ENCODE assay signal across 18 cellular contexts in the genomic region with DNA sequence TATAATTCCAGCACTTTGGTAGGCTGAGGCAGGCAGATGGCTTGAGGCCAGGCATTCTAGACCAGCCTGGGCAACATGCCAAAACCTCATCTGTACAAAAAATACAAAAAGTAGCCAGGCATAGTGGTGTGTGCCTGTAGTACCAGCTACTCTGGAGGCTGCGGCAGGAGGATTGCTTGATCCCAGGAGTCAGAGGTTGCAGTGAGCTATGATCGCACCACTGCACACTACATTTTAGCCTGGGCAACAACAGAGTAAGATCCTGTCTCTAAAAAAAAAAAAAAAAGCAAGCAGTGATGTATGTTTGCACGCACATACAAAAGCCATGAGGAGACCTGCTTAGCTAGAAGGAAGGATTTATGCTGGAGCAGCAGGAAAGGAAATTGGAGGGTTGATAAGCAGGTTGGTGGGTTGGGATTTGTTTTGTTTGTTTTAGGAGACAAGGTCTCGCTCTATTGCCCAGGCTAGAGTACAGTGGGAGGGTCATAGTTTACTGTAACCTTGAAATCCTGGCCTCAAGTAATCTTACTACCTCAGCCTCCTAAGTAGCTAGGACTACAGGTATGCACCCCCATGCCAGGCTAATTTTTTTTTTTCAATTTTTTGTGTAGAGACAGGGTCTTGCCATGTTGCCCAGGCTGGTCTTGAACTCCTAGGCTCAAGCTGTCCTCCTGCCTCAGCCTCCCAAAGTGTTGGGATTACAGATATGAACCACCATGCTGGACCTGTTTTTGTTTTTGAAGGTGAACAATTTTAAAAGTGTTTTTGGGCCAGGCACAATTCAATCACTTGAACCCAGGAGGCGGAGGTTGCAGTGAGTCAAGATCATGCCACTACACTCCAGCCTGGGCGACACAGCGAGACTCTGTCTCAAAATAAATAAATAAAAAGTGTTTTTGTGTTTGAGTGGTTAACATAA. TPM values are rescaled to one million over a fixed set of nuclear protein-coding genes. Genes with fewer than 3 reads are reported as not detected.
DNase-seq lines count a peak whose midpoint lies in the region; ATAC-seq and TF ChIP-seq lines count a peak whose summit lies in the region.
"Had no signal": no experiment of that assay in that cellular context is flagged by ENCODE, and none has a peak within 500 bp of the region (broad histone marks: within the 10 kb centered on the region; RNA-seq: fewer than 3 reads in every experiment).

No MANE protein-coding gene starts in this region.

- no peaks in the 10 kb centered on the region for H3K27me3 Mint-ChIP-seq in mesothelial cell of epicardium (ENCODE audit: low read depth)
- H3K27me3 Mint-ChIP-seq: activated CD8-positive, alpha-beta T cell treated with anti-CD3 and anti-CD28 coated beads for 36 hours; IgD-negative memory B cell had no signal

- H3K36me3 ChIP-seq in OCI-LY7 (ENCODE audit: insufficient read depth, low read length), result no peaks in the 10 kb centered on the region
- H3K36me3 ChIP-seq: pancreas had no signal

- no peaks in the 10 kb centered on the region for H4K20me1 ChIP-seq in OCI-LY7 (ENCODE audit: insufficient read depth, low read length)

- no peaks in the 10 kb centered on the region for H3K9me3 ChIP-seq in OCI-LY7 (ENCODE audit: low read length)
- H3K9me3 ChIP-seq: pancreas had no signal

- H3K27ac ChIP-seq in OCI-LY7 (ENCODE audit: low read depth, low read length, poor library complexity, severe bottlenecking), result no peak overlapping the region
- H3K27ac ChIP-seq: GM23248, pancreas had no signal

- TF ChIP-seq CTCF in mesothelial cell of epicardium (IDR thresholded peaks at IDR 0.05; ENCODE audit: unreplicated experiment) (no peak), OCI-LY7 (conservative IDR thresholded peaks at IDR 0.05; ENCODE audit: low read length) (no peak)

- no peaks in the 10 kb centered on the region for H3K9me3 Mint-ChIP-seq in mesothelial cell of epicardium
- H3K9me3 Mint-ChIP-seq: activated CD8-positive, alpha-beta T cell treated with anti-CD3 and anti-CD28 coated beads for 36 hours; activated naive CD4-positive, alpha-beta T cell treated with anti-CD3 and anti-CD28 coated beads for 36 hours; IgD-negative memory B cell had no signal

- peak; percentile 13 for DNase-seq in DMS79 treated with DMSO at 0.1 percent for 48 hours (lab: John Stamatoyannopoulos, UW)
- DNase-seq in DMS79 (lab: John Stamatoyannopoulos, UW), result no peak
- DNase-seq in NCI-H1105 (lab: John Stamatoyannopoulos, UW), result peak; percentile 65
- DNase-seq in SHP77 (lab: John Stamatoyannopoulos, UW), result peak; percentile 53 to 61
- DNase-seq in mesothelial cell of epicardium (ENCODE audit: low spot score in 2 of 2, unreplicated experiment in 2 of 2), result no peak
- no peak for DNase-seq in OCI-LY7 (ENCODE audit: low spot score)
- no peak for DNase-seq in medulla oblongata (ENCODE audit: extremely low spot score)
- DNase-seq: 8988T; activated CD8-positive, alpha-beta T cell treated with anti-CD3 and anti-CD28 coated beads for 36 hours; activated naive CD4-positive, alpha-beta T cell treated with anti-CD3 and anti-CD28 coated beads for 36 hours; cerebellar nuclear complex; GM23248; pancreas; stimulated activated CD4-positive, alpha-beta T cell treated with anti-CD3 and anti-CD28 coated beads, Interleukin-15, amount 100 ng/mL, for 24 hours; stimulated activated CD8-positive, alpha-beta memory T cell treated with anti-CD3 and anti-CD28 coated beads, Interleukin-4, amount 100 ng/mL, for 48 hours; T-helper 2 cell had no signal

- no peak overlapping the region for H2AFZ ChIP-seq in OCI-LY7 (ENCODE audit: low read length)
- H2AFZ ChIP-seq: GM23248 had no signal

- CTCF ChIA-PET in OCI-LY7 (lab: Charles Lee; ENCODE audit: unreplicated experiment), result interaction anchor here (0.6 kb wide), 1 partner anchor 27 kb away, joined by 3 read pairs; no protein-coding TSS in a partner anchor

- H3K79me2 ChIP-seq in OCI-LY7 (ENCODE audit: insufficient read depth, low read depth, low read length), result peaks cover 16% of the 10 kb centered on the region; the same call in 1 of the 2 replicates

- H3K4me1 ChIP-seq in OCI-LY7 (ENCODE audit: insufficient read depth, low read length, poor library complexity, severe bottlenecking), result peaks cover 12% of the 10 kb centered on the region

- no peaks in the 10 kb centered on the region for H3K36me3 Mint-ChIP-seq in mesothelial cell of epicardium

- H3K4me1 Mint-ChIP-seq in mesothelial cell of epicardium, result peaks cover 28% of the 10 kb centered on the region

- H3K4me2 ChIP-seq in OCI-LY7 (ENCODE audit: low read length), result no peak overlapping the region

- BruUV-seq in OCI-LY7 (replicated peaks; lab: Mats Ljungman, UMichigan), result no TSS peak

- H3K4me3 Mint-ChIP-seq in mesothelial cell of epicardium, result no peak overlapping the region
- H3K4me3 Mint-ChIP-seq: activated CD8-positive, alpha-beta T cell treated with anti-CD3 and anti-CD28 coated beads for 36 hours; activated naive CD4-positive, alpha-beta T cell treated with anti-CD3 and anti-CD28 coated beads for 36 hours had no signal

- H3K9me2 ChIP-seq in OCI-LY7 (ENCODE audit: insufficient read depth, low read length), result no peaks in the 10 kb centered on the region

- H3K4me3 ChIP-seq in OCI-LY7 (ENCODE audit: low read depth, low read length, poor library complexity, severe bottlenecking), result no peak overlapping the region
- H3K4me3 ChIP-seq: GM23248, pancreas had no signal

- H3K27ac Mint-ChIP-seq in mesothelial cell of epicardium, result peak overlapping the region; percentile 43
- H3K27ac Mint-ChIP-seq: activated CD8-positive, alpha-beta T cell treated with anti-CD3 and anti-CD28 coated beads for 36 hours; activated naive CD4-positive, alpha-beta T cell treated with anti-CD3 and anti-CD28 coated beads for 36 hours; IgD-negative memory B cell had no signal

- intact Hi-C loops in OCI-LY7 (cut with micrococcal nuclease; ENCODE audit: unreplicated experiment), result no loop called here

- no peak for ATAC-seq in HG03025 (IDR thresholded peaks at IDR 0.05; ENCODE audit: low FRiP score, unreplicated experiment)
- ATAC-seq: activated CD8-positive, alpha-beta T cell treated with anti-CD3 and anti-CD28 coated beads for 36 hours; pancreas had no signal

- POLR2A ChIA-PET in OCI-LY7 (lab: Charles Lee), result interaction anchor here (0.6 kb wide), 1 partner anchor 1355 kb away, joined by 3 read pairs; no protein-coding TSS in a partner anchor

RNA-seq across cellular contexts. Expression of a gene that starts 4.0 kb away (rescaled TPM):
- total RNA-seq in mesothelial cell of epicardium (3.7 to 4.6 TPM (median 4.4 TPM) in 3 replicates), OCI-LY7 (2022) (6.0 and 6.8 TPM in 2 replicates)
- total RNA-seq in OCI-LY7 (2014; rRNA removed; shearing (Covaris generic)), result 5.7 and 12.0 TPM in 2 replicates

RNA-seq across cellular contexts. Expression of a gene that starts 4.2 kb away (rescaled TPM):
- 19.8 to 20.9 TPM (median 20.6 TPM) in 3 replicates for total RNA-seq in mesothelial cell of epicardium
- 37.1 and 44.6 TPM in 2 replicates for total RNA-seq in OCI-LY7 (2014; rRNA removed; shearing (Covaris generic))
- 28.0 and 28.2 TPM in 2 replicates for total RNA-seq in OCI-LY7 (2022)

RNA-seq across cellular contexts. Expression of a gene that starts 19.6 kb away (rescaled TPM):
- total RNA-seq in mesothelial cell of epicardium (12.0 to 12.8 TPM (median 12.6 TPM) in 3 replicates), OCI-LY7 (2022) (12.7 and 13.9 TPM in 2 replicates)
- 10.9 and 19.2 TPM in 2 replicates for total RNA-seq in OCI-LY7 (2014; rRNA removed; shearing (Covaris generic))

RNA-seq across cellular contexts. Expression of a gene that starts 26.0 kb away (rescaled TPM):
- total RNA-seq in mesothelial cell of epicardium (3.2 to 4.0 TPM (median 3.4 TPM) in 3 replicates), OCI-LY7 (2022) (5.8 and 5.9 TPM in 2 replicates)
- 5.8 and 6.1 TPM in 2 replicates for total RNA-seq in OCI-LY7 (2014; rRNA removed; shearing (Covaris generic))
- total RNA-seq: GM23248 had no signal

RNA-seq across cellular contexts. Expression of a gene that starts 27.8 kb away (rescaled TPM):
- 15.8 to 21.0 TPM (median 17.3 TPM) in 3 replicates for total RNA-seq in mesothelial cell of epicardium
- 0.49 and 0.79 TPM in 2 replicates for total RNA-seq in OCI-LY7 (2014; rRNA removed; shearing (Covaris generic))
- total RNA-seq in OCI-LY7 (2022), result 0.49 and 1.1 TPM in 2 replicates

Comparison
In these comparisons a context has a peak if more than half of its experiments do, and no peak if none do; other contexts are left out.
1. DNase-seq: peak in DMS79 treated with DMSO at 0.1 percent for 48 hours (single experiment), NCI-H1105 (single experiment) and SHP77 (2 of 2); none in DMS79 (single experiment), mesothelial cell of epicardium (0 of 2), OCI-LY7 (single experiment) and medulla oblongata (single experiment).